In the genomic region with DNA sequence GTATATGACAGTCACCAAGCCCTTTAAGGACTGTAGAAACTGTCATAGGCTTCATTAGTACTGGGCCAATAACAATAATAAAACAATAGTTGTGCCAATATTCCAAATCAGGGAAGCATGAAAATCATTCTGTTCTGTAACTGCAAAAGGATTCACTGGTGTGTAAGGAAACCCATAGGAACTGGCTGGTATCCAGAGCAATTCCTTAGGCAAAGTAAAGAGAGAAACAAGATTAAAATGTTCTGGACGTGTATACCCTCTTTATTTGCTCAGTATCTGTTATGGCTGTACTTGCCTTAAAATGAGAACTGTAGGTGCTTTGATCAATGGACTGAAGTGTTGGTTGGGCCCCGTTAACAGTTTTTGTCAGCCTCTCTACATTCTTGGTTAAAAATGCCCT, we compare ENCODE assay signal across 15 cellular contexts.
DNase-seq lines count a peak whose midpoint lies in the region; ATAC-seq and TF ChIP-seq lines count a peak whose summit lies in the region.
"Had no signal": no experiment of that assay in that cellular context is flagged by ENCODE, and none has a peak within 500 bp of the region (broad histone marks: within the 10 kb centered on the region; RNA-seq: fewer than 3 reads in every experiment).

No MANE protein-coding gene starts in this region.

- no peaks in the 10 kb centered on the region for H3K27me3 Mint-ChIP-seq in brain
- H3K27me3 Mint-ChIP-seq in neural progenitor cell (ENCODE audit: insufficient read depth, low read depth): peaks cover 2% of the 10 kb centered on the region
- no peaks in the 10 kb centered on the region for H3K27me3 Mint-ChIP-seq in natural killer cell (ENCODE audit: low read depth in 2 of 2)
- H3K27me3 Mint-ChIP-seq: CD8-positive, alpha-beta memory T cell had no signal

- H3K36me3 Mint-ChIP-seq in brain (peaks cover 31% of the 10 kb centered on the region), neural progenitor cell (peaks cover 6% of the 10 kb centered on the region), natural killer cell (no peaks in the 10 kb centered on the region)

- DNase-seq in NCI-H446 treated with DMSO at 0.1 percent for 48 hours (lab: John Stamatoyannopoulos, UW) (peak; percentile 38), neural progenitor cell (ENCODE audit: low spot score) (no peak), natural killer cell (no peak), DMS 273 (lab: John Stamatoyannopoulos, UW; ENCODE audit: unreplicated experiment) (no peak), GOT3 (lab: John Stamatoyannopoulos, UW) (no peak)
- DNase-seq: BE2C; Caco-2; CD8-positive, alpha-beta memory T cell; DMS 273 treated with DMSO at 0.1 percent for 48 hours; H7 had no signal

- no peak overlapping the region for H3K4me2 ChIP-seq in neural progenitor cell
- H3K4me2 ChIP-seq: A549 had no signal

- ATAC-seq in natural killer cell (no peak), GM18867 (IDR thresholded peaks at IDR 0.05; ENCODE audit: unreplicated experiment) (no peak)
- ATAC-seq: A549, K562 had no signal

- H3K27ac ChIP-seq in C4-2B: peak overlapping the region; percentile 56; the same call in 1 of the 2 replicates
- H3K27ac ChIP-seq in neural progenitor cell: peak overlapping the region; percentile 22
- H3K27ac ChIP-seq: A549 had no signal

- peaks cover 31% of the 10 kb centered on the region for H3K4me1 Mint-ChIP-seq in brain
- peaks cover 5% of the 10 kb centered on the region for H3K4me1 Mint-ChIP-seq in neural progenitor cell
- peaks cover 12 to 16% of the 10 kb centered on the region in 2 donors for H3K4me1 Mint-ChIP-seq in natural killer cell

- no peak overlapping the region for H2AFZ ChIP-seq in neural progenitor cell (replicated peaks)

- intact Hi-C loops in natural killer cell (cut with micrococcal nuclease): no loop called here

- H3K27ac Mint-ChIP-seq in brain (peak overlapping the region in 3 of 5 experiments; percentile 17 to 85 (median 80)), neural progenitor cell (no peak overlapping the region), natural killer cell (no peak overlapping the region)

- H3K4me1 ChIP-seq in neural progenitor cell: peaks cover 14% of the 10 kb centered on the region

- H3F3A ChIP-seq in neural progenitor cell (ENCODE audit: low read depth): peaks cover 24% of the 10 kb centered on the region

- H3K4me3 ChIP-seq in neural progenitor cell: no peak overlapping the region
- H3K4me3 ChIP-seq: A549, K562 had no signal

- no peak for TF ChIP-seq CTCF in C4-2B (conservative IDR thresholded peaks at IDR 0.05)
- TF ChIP-seq CTCF in brain (conservative IDR thresholded peaks at IDR 0.05): no peak
- no peak for TF ChIP-seq CTCF in neural progenitor cell (IDR thresholded peaks at IDR 0.05)
- no peak for TF ChIP-seq CTCF in natural killer cell (IDR thresholded peaks at IDR 0.05)

- H3K4me3 Mint-ChIP-seq in brain: no peak overlapping the region
- H3K4me3 Mint-ChIP-seq in neural progenitor cell: no peak overlapping the region
- no peak overlapping the region for H3K4me3 Mint-ChIP-seq in natural killer cell
- H3K4me3 Mint-ChIP-seq: CD8-positive, alpha-beta memory T cell had no signal

- no peaks in the 10 kb centered on the region for H4K20me1 ChIP-seq in neural progenitor cell (ENCODE audit: low read depth)

- H3K9me3 ChIP-seq in neural progenitor cell (ENCODE audit: low read depth): no peaks in the 10 kb centered on the region
- H3K9me3 ChIP-seq: A549, Caco-2 had no signal

- no peaks in the 10 kb centered on the region for H3K27me3 ChIP-seq in neural progenitor cell
- H3K27me3 ChIP-seq: BE2C had no signal

- H3K36me3 ChIP-seq in neural progenitor cell: no peaks in the 10 kb centered on the region

- H3K9me3 Mint-ChIP-seq in brain (peaks cover 0 to 10% (median 0%) of the 10 kb centered on the region in 5 experiments), neural progenitor cell (no peaks in the 10 kb centered on the region), natural killer cell (no peaks in the 10 kb centered on the region)
- H3K9me3 Mint-ChIP-seq: CD8-positive, alpha-beta memory T cell had no signal

- H3K9ac ChIP-seq in neural progenitor cell: no peak overlapping the region

- H3K79me2 ChIP-seq in neural progenitor cell (ENCODE audit: low read depth): peaks cover 5% of the 10 kb centered on the region

Comparison
In these comparisons a context has a peak if more than half of its experiments do, and no peak if none do; other contexts are left out.
1. H3K27ac Mint-ChIP-seq: peak in brain (3 of 5); none in neural progenitor cell (single experiment) and natural killer cell (0 of 2).